In the genomic region with DNA sequence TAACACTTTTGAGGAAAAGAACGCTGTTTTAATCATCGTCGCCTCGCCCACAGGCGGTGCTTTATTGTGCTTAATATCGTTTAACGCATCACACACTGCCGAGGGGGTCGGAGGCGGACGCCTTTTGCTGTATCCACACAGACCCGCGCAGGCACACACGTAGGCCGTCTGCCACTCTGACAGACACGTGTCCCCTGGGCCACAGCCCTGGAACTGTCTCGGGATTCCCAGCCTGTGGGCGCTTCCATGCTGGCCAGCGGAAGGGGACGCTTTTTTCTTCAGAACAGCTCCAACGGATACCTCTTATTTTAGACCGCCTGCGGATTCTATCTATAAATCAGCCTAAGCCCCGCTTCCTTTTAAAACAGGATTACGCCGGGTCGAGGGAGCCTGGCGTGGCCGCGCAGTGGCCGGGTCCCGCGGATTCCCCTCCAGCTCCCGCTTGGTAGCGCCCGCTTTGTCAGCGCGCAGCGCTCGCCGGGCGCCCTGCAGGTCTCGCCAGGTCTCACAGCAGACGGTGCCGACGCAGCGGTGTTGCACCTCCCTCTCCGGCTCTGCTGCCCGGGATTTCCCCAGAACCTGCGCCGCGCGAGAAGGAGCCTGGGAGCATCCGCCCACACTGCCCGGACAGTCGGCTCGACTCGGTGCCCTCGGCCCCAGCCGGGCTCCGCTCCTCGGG, we compare ENCODE assay signal across 8 cellular contexts. TPM values are rescaled to one million over a fixed set of nuclear protein-coding genes. Genes with fewer than 3 reads are reported as not detected.
DNase-seq lines count a peak whose midpoint lies in the region; ATAC-seq and TF ChIP-seq lines count a peak whose summit lies in the region.

A gene with protein sequence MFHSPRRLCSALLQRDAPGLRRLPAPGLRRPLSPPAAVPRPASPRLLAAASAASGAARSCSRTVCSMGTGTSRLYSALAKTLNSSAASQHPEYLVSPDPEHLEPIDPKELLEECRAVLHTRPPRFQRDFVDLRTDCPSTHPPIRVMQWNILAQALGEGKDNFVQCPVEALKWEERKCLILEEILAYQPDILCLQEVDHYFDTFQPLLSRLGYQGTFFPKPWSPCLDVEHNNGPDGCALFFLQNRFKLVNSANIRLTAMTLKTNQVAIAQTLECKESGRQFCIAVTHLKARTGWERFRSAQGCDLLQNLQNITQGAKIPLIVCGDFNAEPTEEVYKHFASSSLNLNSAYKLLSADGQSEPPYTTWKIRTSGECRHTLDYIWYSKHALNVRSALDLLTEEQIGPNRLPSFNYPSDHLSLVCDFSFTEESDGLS (plus strand): TSS at position 513 of the 679 bp plus-strand sequence. CDS start 201 bp downstream, outside the sequence.

- peak within 1 kb of the TSS; percentile 84 to 99 (median 88) for H3K27ac Mint-ChIP-seq in nephron

- H3K36me3 ChIP-seq in HAP-1 (replicated peaks) (no peaks in the 10 kb centered on the region), MG63 (no peaks in the 10 kb centered on the region; the same call in 1 of the 2 replicates)

- no peaks in the 10 kb centered on the region for H3K27me3 ChIP-seq in HAP-1 (ENCODE audit: low read depth)
- H3K27me3 ChIP-seq in MG63 = no peaks in the 10 kb centered on the region

- peak within 1 kb of the TSS; percentile 70 for H3K4me3 ChIP-seq in HAP-1
- peak within 1 kb of the TSS; percentile 68 for H3K4me3 ChIP-seq in MG63
- peak within 1 kb of the TSS; percentile 91 for H3K4me3 ChIP-seq in fibroblast of pulmonary artery (replicated peaks; ENCODE audit: low read depth, low read length)

- peaks cover 38% of the 10 kb centered on the region for H3K4me1 ChIP-seq in HAP-1

- in situ Hi-C loops in HAP-1 (cut with MboI; ENCODE audit: low sequenced_read_pairs) = no loop called here

- peaks cover 36% of the 10 kb centered on the region for H3K4me1 Mint-ChIP-seq in nephron

- peaks cover 4% of the 10 kb centered on the region for H3K36me3 Mint-ChIP-seq in nephron (ENCODE audit: low read depth)

- peak within 1 kb of the TSS; percentile 93 to 98 (median 95) for H3K4me3 Mint-ChIP-seq in nephron

- peak; percentile 79 for DNase-seq in GDM1 (lab: John Stamatoyannopoulos, UW)
- DNase-seq in HAP-1 (ENCODE audit: low spot score in 2 of 2) = peak; percentile 79 to 92
- DNase-seq in MG63 = peak; percentile 85
- peak; percentile 49 to 76 for DNase-seq in SHP77 (lab: John Stamatoyannopoulos, UW)
- DNase-seq in activated effector memory CD4-positive, alpha-beta T cell treated with Interleukin-2 at 50 U/mL for 16 hours = peak; percentile 82
- DNase-seq in fibroblast of pulmonary artery (ENCODE audit: low read depth) = peak; percentile 95
- peak; percentile 95 for DNase-seq in stimulated activated naive CD8-positive, alpha-beta T cell treated with anti-CD3 and anti-CD28 coated beads, Interleukin-15, Interleukin-2, amounts not matched to agents 100 U/mL and 50 U/mL, for 24 hours

- H3K9me3 ChIP-seq in HAP-1 (no peaks in the 10 kb centered on the region), MG63 (no peaks in the 10 kb centered on the region)

- peak; percentile 97 for ATAC-seq in stimulated activated naive CD8-positive, alpha-beta T cell treated with anti-CD3 and anti-CD28 coated beads, Interleukin-15, Interleukin-2, amounts not matched to agents 100 U/mL and 50 U/mL, for 24 hours

- no peaks in the 10 kb centered on the region for H3K27me3 Mint-ChIP-seq in nephron (ENCODE audit: low read depth)

- H3K9me3 Mint-ChIP-seq in nephron = no peaks in the 10 kb centered on the region

- TF ChIP-seq CTCF in fibroblast of pulmonary artery (IDR thresholded peaks at IDR 0.05; ENCODE audit: low read length, missing control alignments) (no peak), nephron (IDR thresholded peaks at IDR 0.05; ENCODE audit: unreplicated experiment in 3 of 3) (peak in 1 of 3 experiments; percentile 24)

RNA-seq across cellular contexts. Expression of the gene that starts here (rescaled TPM):
- 3.8 and 11.9 TPM in 2 replicates for total RNA-seq in MG63 (2014; rRNA removed; shearing (Covaris generic); ENCODE audit: low replicate concordance)

Comparison
In these comparisons a context has a peak if more than half of its experiments do, and no peak if none do; other contexts are left out.
1. Peak in every context shown above with its lines: DNase-seq, ATAC-seq and H3K4me3 ChIP-seq.